ENCODE assay signal across 1 cellular context in the genomic region with DNA sequence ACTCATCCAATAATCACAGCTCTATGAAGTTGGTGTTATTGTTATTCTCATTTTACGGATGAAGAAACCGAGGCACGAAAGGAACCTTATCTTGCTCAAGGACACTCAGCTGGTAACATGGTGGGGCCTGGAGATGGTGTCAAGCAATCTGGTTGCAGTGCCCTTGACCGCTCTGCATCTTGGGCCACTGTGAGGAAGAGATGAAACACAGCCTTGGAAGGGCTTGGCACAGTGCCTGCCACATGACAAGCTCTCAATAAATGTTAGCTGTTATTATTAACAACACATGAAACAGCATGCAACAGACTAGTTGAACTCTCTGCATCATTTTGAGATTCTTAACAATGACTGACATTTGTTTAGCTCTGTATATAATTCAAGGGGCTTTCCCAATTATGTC.
TF ChIP-seq lines count a peak whose summit lies in the region.

No MANE protein-coding gene starts in this region.

TF ChIP-seq in SK-N-SH treated with all-trans-retinoic acid at 6 μM for 48 hours, 23 proteins besides CTCF, POLR2A, EP300 and RAD21 (continued from another document):
- TF ChIP-seq, protein P1, sequence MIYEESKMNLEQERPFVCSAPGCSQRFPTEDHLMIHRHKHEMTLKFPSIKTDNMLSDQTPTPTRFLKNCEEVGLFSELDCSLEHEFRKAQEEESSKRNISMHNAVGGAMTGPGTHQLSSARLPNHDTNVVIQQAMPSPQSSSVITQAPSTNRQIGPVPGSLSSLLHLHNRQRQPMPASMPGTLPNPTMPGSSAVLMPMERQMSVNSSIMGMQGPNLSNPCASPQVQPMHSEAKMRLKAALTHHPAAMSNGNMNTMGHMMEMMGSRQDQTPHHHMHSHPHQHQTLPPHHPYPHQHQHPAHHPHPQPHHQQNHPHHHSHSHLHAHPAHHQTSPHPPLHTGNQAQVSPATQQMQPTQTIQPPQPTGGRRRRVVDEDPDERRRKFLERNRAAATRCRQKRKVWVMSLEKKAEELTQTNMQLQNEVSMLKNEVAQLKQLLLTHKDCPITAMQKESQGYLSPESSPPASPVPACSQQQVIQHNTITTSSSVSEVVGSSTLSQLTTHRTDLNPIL (CRISPR knock-in tag; IDR thresholded peaks at IDR 0.05; ENCODE audit: low read depth) = no peak
- TF ChIP-seq TOX (CRISPR knock-in tag; IDR thresholded peaks at IDR 0.05; ENCODE audit: borderline replicate concordance) (no peak), PPARA (CRISPR knock-in tag; IDR thresholded peaks at IDR 0.05; ENCODE audit: borderline replicate concordance) (no peak), ZFP3 (CRISPR knock-in tag; IDR thresholded peaks at IDR 0.05) (no peak), SNAI2 (CRISPR knock-in tag; IDR thresholded peaks at IDR 0.05) (no peak), TCF4 (CRISPR knock-in tag; IDR thresholded peaks at IDR 0.05; ENCODE audit: borderline replicate concordance) (no peak), ZFP30 (CRISPR knock-in tag; IDR thresholded peaks at IDR 0.05) (no peak), CSDC2 (CRISPR knock-in tag; IDR thresholded peaks at IDR 0.05) (no peak), ARNTL (CRISPR knock-in tag; IDR thresholded peaks at IDR 0.05; ENCODE audit: borderline replicate concordance, low read depth) (no peak), RARB (CRISPR knock-in tag; IDR thresholded peaks at IDR 0.05) (no peak)
- TF ChIP-seq, protein P2, sequence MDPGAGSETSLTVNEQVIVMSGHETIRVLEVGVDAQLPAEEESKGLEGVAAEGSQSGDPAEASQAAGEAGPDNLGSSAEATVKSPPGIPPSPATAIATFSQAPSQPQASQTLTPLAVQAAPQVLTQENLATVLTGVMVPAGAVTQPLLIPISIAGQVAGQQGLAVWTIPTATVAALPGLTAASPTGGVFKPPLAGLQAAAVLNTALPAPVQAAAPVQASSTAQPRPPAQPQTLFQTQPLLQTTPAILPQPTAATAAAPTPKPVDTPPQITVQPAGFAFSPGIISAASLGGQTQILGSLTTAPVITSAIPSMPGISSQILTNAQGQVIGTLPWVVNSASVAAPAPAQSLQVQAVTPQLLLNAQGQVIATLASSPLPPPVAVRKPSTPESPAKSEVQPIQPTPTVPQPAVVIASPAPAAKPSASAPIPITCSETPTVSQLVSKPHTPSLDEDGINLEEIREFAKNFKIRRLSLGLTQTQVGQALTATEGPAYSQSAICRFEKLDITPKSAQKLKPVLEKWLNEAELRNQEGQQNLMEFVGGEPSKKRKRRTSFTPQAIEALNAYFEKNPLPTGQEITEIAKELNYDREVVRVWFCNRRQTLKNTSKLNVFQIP (CRISPR knock-in tag; IDR thresholded peaks at IDR 0.05; ENCODE audit: borderline replicate concordance, low read depth) = no peak
TF ChIP-seq in SK-N-SH treated with all-trans-retinoic acid at 6 μM for 48 hours: peak in this region for 0.
